ENCODE assay signal across 23 cellular contexts in the genomic region with DNA sequence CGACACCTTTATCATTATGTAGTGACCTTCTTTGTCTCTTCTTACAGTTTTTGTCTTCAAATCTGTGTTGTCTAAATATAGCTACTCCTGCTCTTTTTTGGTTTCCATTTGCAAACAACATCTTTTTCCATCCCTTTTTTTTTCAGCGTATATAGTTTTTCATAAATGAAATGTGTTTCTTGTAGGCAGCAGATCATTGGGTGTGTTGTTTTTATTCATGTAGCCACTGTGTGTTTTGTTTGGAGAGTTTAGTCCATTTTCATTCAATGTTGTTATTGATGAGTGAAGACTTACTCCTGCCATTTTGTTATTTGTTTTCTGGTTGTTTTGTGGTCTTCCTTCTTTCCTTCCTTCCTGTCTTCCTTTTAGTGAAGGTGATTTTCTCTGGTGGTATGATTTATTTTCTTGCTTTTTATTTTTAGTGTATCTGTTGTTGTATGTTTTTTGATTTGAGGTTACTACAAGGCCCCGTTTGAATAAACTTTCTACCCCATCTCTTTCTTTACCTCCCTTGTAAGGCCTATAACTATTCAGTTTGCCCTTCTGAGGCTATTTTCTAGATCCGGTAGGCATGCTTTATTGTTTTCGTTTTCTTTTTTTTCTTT.
"Had no signal": no experiment of that assay in that cellular context is flagged by ENCODE, and none has a peak within 500 bp of the region (broad histone marks: within the 10 kb centered on the region; RNA-seq: fewer than 3 reads in every experiment).

No MANE protein-coding gene starts in this region.

- ATAC-seq: gastroesophageal sphincter, heart right ventricle, left ventricle myocardium superior, mucosa of descending colon, natural killer cell, sciatic nerve had no signal

- H3K36me3 ChIP-seq: ascending aorta, breast epithelium, gastroesophageal sphincter, heart right ventricle, neutrophil, tibial nerve, uterus had no signal

- DNase-seq: activated CD4-positive, alpha-beta T cell treated with anti-CD3 and anti-CD28 coated beads for 48 hours; activated CD4-positive, CD25-positive, alpha-beta regulatory T cell; activated CD8-positive, alpha-beta memory T cell treated with anti-CD3 and anti-CD28 coated beads for 24 hours; activated CD8-positive, alpha-beta memory T cell treated with anti-CD3 and anti-CD28 coated beads, Interleukin-2, amount 50 U/mL, for 48 hours; heart right ventricle; left ventricle myocardium superior; natural killer cell; stimulated activated CD4-positive, alpha-beta T cell treated with anti-CD3 and anti-CD28 coated beads, Interleukin-4, amount 100 ng/mL, for 4 hours; stimulated activated naive CD4-positive, alpha-beta T cell; substantia nigra; T-helper 1 cell; T-helper 9 cell; uterus had no signal

- H3K4me3 ChIP-seq: ascending aorta, breast epithelium, coronary artery, gastroesophageal sphincter, heart right ventricle, mucosa of descending colon, smooth muscle cell, tibial nerve, uterus had no signal

- H3K9me3 ChIP-seq: neutrophil had no signal

- H3K4me1 ChIP-seq: ascending aorta, breast epithelium, gastroesophageal sphincter, heart right ventricle, parathyroid adenoma, tibial nerve, uterus had no signal

- H3K4me3 Mint-ChIP-seq: natural killer cell had no signal

- H3K27ac Mint-ChIP-seq: natural killer cell had no signal

- H3K27ac ChIP-seq: ascending aorta, breast epithelium, coronary artery, gastroesophageal sphincter, heart right ventricle, neutrophil, parathyroid adenoma, tibial nerve, uterus had no signal

- H3K27me3 ChIP-seq: ascending aorta, breast epithelium, gastroesophageal sphincter, heart right ventricle, neutrophil, tibial nerve, uterus had no signal
